24 cellular contexts compared by ENCODE assay signal in genomic region chr17:3877220-3877619, GRCh38. TPM values are rescaled to one million over a fixed set of nuclear protein-coding genes. Genes with fewer than 3 reads are reported as not detected.
DNase-seq lines count a peak whose midpoint lies in the region; ATAC-seq and TF ChIP-seq lines count a peak whose summit lies in the region.
"Had no signal": no experiment of that assay in that cellular context is flagged by ENCODE, and none has a peak within 500 bp of the region (broad histone marks: within the 10 kb centered on the region; RNA-seq: fewer than 3 reads in every experiment).

No MANE protein-coding gene starts in this region.

- no peaks in the 10 kb centered on the region for H3K9me3 Mint-ChIP-seq in activated naive CD8-positive, alpha-beta T cell treated with anti-CD3 and anti-CD28 coated beads, Interleukin-2, amount 50 U/mL, for 24 hours
- H3K9me3 Mint-ChIP-seq in activated naive CD8-positive, alpha-beta T cell treated with anti-CD3 and anti-CD28 coated beads for 36 hours, result no peaks in the 10 kb centered on the region
- no peaks in the 10 kb centered on the region for H3K9me3 Mint-ChIP-seq in stimulated activated effector memory CD8-positive, alpha-beta T cell treated with anti-CD3 and anti-CD28 coated beads, Interleukin-12 subunit alpha, Interleukin-12 subunit beta, amount 100 ng/mL, for 72 hours
- H3K9me3 Mint-ChIP-seq: CD4-positive, alpha-beta T cell; CD8-positive, alpha-beta memory T cell; GM23338; HFFc6 had no signal

- no peak for DNase-seq in activated naive CD8-positive, alpha-beta T cell treated with anti-CD3 and anti-CD28 coated beads, Interleukin-2, amount 50 U/mL, for 24 hours
- DNase-seq in activated naive CD8-positive, alpha-beta T cell treated with anti-CD3 and anti-CD28 coated beads for 36 hours, result no peak
- DNase-seq in myocyte (ENCODE audit: low read depth) (peak; percentile 94), psoas muscle (no peak), AG08396 (ENCODE audit: low spot score) (no peak), H7 (no peak)
- no peak for DNase-seq in stimulated activated effector memory CD8-positive, alpha-beta T cell treated with anti-CD3 and anti-CD28 coated beads, Interleukin-12 subunit alpha, Interleukin-12 subunit beta, amount 100 ng/mL, for 72 hours (ENCODE audit: low spot score in 2 of 2)
- DNase-seq: AML-193; BE2C; CD4-positive, alpha-beta T cell; CD8-positive, alpha-beta memory T cell; DMS 273 treated with DMSO at 0.1 percent for 48 hours; DMS79; EL; GDM1; HFFc6 had no signal

- no peak overlapping the region for H3K4me3 ChIP-seq in psoas muscle
- H3K4me3 ChIP-seq in H7 (ENCODE audit: insufficient read depth, low read depth, low read length), result no peak overlapping the region
- H3K4me3 ChIP-seq: BLaER1 treated with 17β-estradiol and CSF1 and Interleukin-3, amounts not matched to agents 10 nM and 100 nM; GM12878; GM23338; HAP-1 had no signal

- no peaks in the 10 kb centered on the region for H3K9me3 ChIP-seq in psoas muscle
- H3K9me3 ChIP-seq: BE2C, HAP-1 had no signal

- no peak overlapping the region for H3K4me3 Mint-ChIP-seq in activated naive CD8-positive, alpha-beta T cell treated with anti-CD3 and anti-CD28 coated beads, Interleukin-2, amount 50 U/mL, for 24 hours
- no peak overlapping the region for H3K4me3 Mint-ChIP-seq in activated naive CD8-positive, alpha-beta T cell treated with anti-CD3 and anti-CD28 coated beads for 36 hours
- no peak overlapping the region for H3K4me3 Mint-ChIP-seq in stimulated activated effector memory CD8-positive, alpha-beta T cell treated with anti-CD3 and anti-CD28 coated beads, Interleukin-12 subunit alpha, Interleukin-12 subunit beta, amount 100 ng/mL, for 72 hours
- H3K4me3 Mint-ChIP-seq: CD14-positive monocyte; CD4-positive, alpha-beta T cell; CD8-positive, alpha-beta memory T cell; GM23338; HFFc6 had no signal

- 11 to 39% (median 26%) methylated on average over 8 of the region's 8 CpGs for WGBS in psoas muscle, 3 donors

- peaks cover 10% of the 10 kb centered on the region for H3K36me3 Mint-ChIP-seq in activated naive CD8-positive, alpha-beta T cell treated with anti-CD3 and anti-CD28 coated beads, Interleukin-2, amount 50 U/mL, for 24 hours (ENCODE audit: low read depth)
- H3K36me3 Mint-ChIP-seq in activated naive CD8-positive, alpha-beta T cell treated with anti-CD3 and anti-CD28 coated beads for 36 hours, result peaks cover 1% of the 10 kb centered on the region
- H3K36me3 Mint-ChIP-seq in stimulated activated effector memory CD8-positive, alpha-beta T cell treated with anti-CD3 and anti-CD28 coated beads, Interleukin-12 subunit alpha, Interleukin-12 subunit beta, amount 100 ng/mL, for 72 hours, result peaks cover 21% of the 10 kb centered on the region

- intact Hi-C loops in psoas muscle (cut with DNase I), result no loop called here

- ATAC-seq in activated naive CD8-positive, alpha-beta T cell treated with anti-CD3 and anti-CD28 coated beads, Interleukin-2, amount 50 U/mL, for 24 hours, result peak; percentile 16
- ATAC-seq in psoas muscle (peak; percentile 48 to 90 (median 84)), GM19455 (IDR thresholded peaks at IDR 0.05; ENCODE audit: unreplicated experiment) (no peak)
- no peak for ATAC-seq in stimulated activated effector memory CD8-positive, alpha-beta T cell treated with anti-CD3 and anti-CD28 coated beads, Interleukin-12 subunit alpha, Interleukin-12 subunit beta, amount 100 ng/mL, for 72 hours
- ATAC-seq: GM12878, GM23338 had no signal

- H3K27me3 ChIP-seq in psoas muscle (ENCODE audit: insufficient read depth in 3 of 3, low read length in 2 of 3) (no peaks in the 10 kb centered on the region), H7 (ENCODE audit: control insufficient read depth, insufficient read depth, low read length) (no peaks in the 10 kb centered on the region)
- H3K27me3 ChIP-seq: BE2C; BLaER1 treated with 17β-estradiol and CSF1 and Interleukin-3, amounts not matched to agents 10 nM and 100 nM had no signal

- no peak for TF ChIP-seq CTCF in psoas muscle (IDR thresholded peaks at IDR 0.05)

- H3K27me3 Mint-ChIP-seq in activated naive CD8-positive, alpha-beta T cell treated with anti-CD3 and anti-CD28 coated beads, Interleukin-2, amount 50 U/mL, for 24 hours, result no peaks in the 10 kb centered on the region
- H3K27me3 Mint-ChIP-seq in activated naive CD8-positive, alpha-beta T cell treated with anti-CD3 and anti-CD28 coated beads for 36 hours, result no peaks in the 10 kb centered on the region
- H3K27me3 Mint-ChIP-seq: CD4-positive, alpha-beta T cell; CD8-positive, alpha-beta memory T cell had no signal

- no peaks in the 10 kb centered on the region for H3K4me1 Mint-ChIP-seq in activated naive CD8-positive, alpha-beta T cell treated with anti-CD3 and anti-CD28 coated beads, Interleukin-2, amount 50 U/mL, for 24 hours
- no peaks in the 10 kb centered on the region for H3K4me1 Mint-ChIP-seq in activated naive CD8-positive, alpha-beta T cell treated with anti-CD3 and anti-CD28 coated beads for 36 hours
- peaks cover 6% of the 10 kb centered on the region for H3K4me1 Mint-ChIP-seq in stimulated activated effector memory CD8-positive, alpha-beta T cell treated with anti-CD3 and anti-CD28 coated beads, Interleukin-12 subunit alpha, Interleukin-12 subunit beta, amount 100 ng/mL, for 72 hours
- H3K4me1 Mint-ChIP-seq: CD14-positive monocyte; CD8-positive, alpha-beta memory T cell; GM23338 had no signal

- no peak overlapping the region for H3K27ac Mint-ChIP-seq in activated naive CD8-positive, alpha-beta T cell treated with anti-CD3 and anti-CD28 coated beads, Interleukin-2, amount 50 U/mL, for 24 hours
- H3K27ac Mint-ChIP-seq in activated naive CD8-positive, alpha-beta T cell treated with anti-CD3 and anti-CD28 coated beads for 36 hours, result no peak overlapping the region
- peak overlapping the region; percentile 35 for H3K27ac Mint-ChIP-seq in stimulated activated effector memory CD8-positive, alpha-beta T cell treated with anti-CD3 and anti-CD28 coated beads, Interleukin-12 subunit alpha, Interleukin-12 subunit beta, amount 100 ng/mL, for 72 hours
- H3K27ac Mint-ChIP-seq: CD4-positive, alpha-beta T cell; GM23338; HFFc6 had no signal

- H3K27ac ChIP-seq in psoas muscle, result peak overlapping the region; percentile 58
- H3K27ac ChIP-seq: 22Rv1; BLaER1 treated with 17β-estradiol and CSF1 and Interleukin-3, amounts not matched to agents 10 nM and 100 nM had no signal

- H3K36me3 ChIP-seq in psoas muscle (ENCODE audit: insufficient read depth in 1 of 2, low read depth in 1 of 2) (peaks cover 0 to 22% of the 10 kb centered on the region in 2 donors), H7 (replicated peaks; ENCODE audit: control insufficient read depth, insufficient read depth, low read length) (peaks cover 3% of the 10 kb centered on the region)

- peaks cover 26% of the 10 kb centered on the region for H3K4me1 ChIP-seq in psoas muscle
- H3K4me1 ChIP-seq: HAP-1 had no signal

RNA-seq across cellular contexts. Expression of gene CAMKK1, which starts 15.6 kb away (rescaled TPM):
- 1 to 10 TPM; 4.8 to 5.0 TPM for total RNA-seq in activated naive CD8-positive, alpha-beta T cell treated with anti-CD3 and anti-CD28 coated beads for 36 hours
- total RNA-seq in myocyte (2.6 and 2.8 TPM in 2 replicates), psoas muscle (1 to 10 TPM in 3 of 4 donors, under 1 TPM in 1; 0.92 to 2.3 (median 1.8) TPM)
- 9.9 TPM for polyA plus RNA-seq in myocyte (2012)
- 1 to 10 TPM in 2 of 3 donors, under 1 TPM in 1; 0.91 to 1.5 (median 1.3) TPM for polyA plus RNA-seq in psoas muscle
- total RNA-seq in H7 (2014; rRNA removed; shearing (Covaris generic)), result 6.0 and 6.7 TPM in 2 replicates

RNA-seq across cellular contexts. Expression of gene NCBP3, which starts 31.2 kb away (rescaled TPM):
- 10 to 100 TPM; 39.9 to 41.1 TPM for total RNA-seq in activated naive CD8-positive, alpha-beta T cell treated with anti-CD3 and anti-CD28 coated beads for 36 hours
- total RNA-seq in myocyte (12.7 and 13.7 TPM in 2 replicates), psoas muscle (10 to 100 TPM; 10.9 to 23.5 (median 17.7) TPM)
- 16.0 TPM for polyA plus RNA-seq in myocyte (2012)
- 10 to 100 TPM in 1 of 3 donors, 1 to 10 TPM in 2; 9.3 to 15.1 (median 9.9) TPM for polyA plus RNA-seq in psoas muscle
- total RNA-seq in H7 (2014; rRNA removed; shearing (Covaris generic)), result 17.5 and 28.0 TPM in 2 replicates

RNA-seq across cellular contexts. Expression of gene P2RX1, which starts 39.0 kb away (rescaled TPM):
- total RNA-seq in activated naive CD8-positive, alpha-beta T cell treated with anti-CD3 and anti-CD28 coated beads for 36 hours, result under 1 TPM; 0.45 to 0.54 TPM
- 0.21 and 1.6 TPM in 2 replicates for total RNA-seq in myocyte
- polyA plus RNA-seq in myocyte (2012), result 1.1 TPM
- total RNA-seq in psoas muscle, result under 1 TPM; 0.18 to 0.94 (median 0.32) TPM
- polyA plus RNA-seq in psoas muscle, result under 1 TPM; 0.06 to 0.13 (median 0.07) TPM
- total RNA-seq in H7 (2014; rRNA removed; shearing (Covaris generic)), result 0.10 and 0.33 TPM in 2 replicates
- total RNA-seq: H4 had no signal
- polyA plus RNA-seq: CD8-positive, alpha-beta memory T cell had no signal

Comparison
In these comparisons a context has a peak if more than half of its experiments do, and no peak if none do; other contexts are left out.
1. ATAC-seq: peak in activated naive CD8-positive, alpha-beta T cell treated with anti-CD3 and anti-CD28 coated beads, Interleukin-2, amount 50 U/mL, for 24 hours (single experiment) and psoas muscle (4 of 4); none in stimulated activated effector memory CD8-positive, alpha-beta T cell treated with anti-CD3 and anti-CD28 coated beads, Interleukin-12 subunit alpha, Interleukin-12 subunit beta, amount 100 ng/mL, for 72 hours (single experiment) and GM19455 (single experiment).